Comparison of ENCODE assay signal across 1 cellular context in the genomic region with DNA sequence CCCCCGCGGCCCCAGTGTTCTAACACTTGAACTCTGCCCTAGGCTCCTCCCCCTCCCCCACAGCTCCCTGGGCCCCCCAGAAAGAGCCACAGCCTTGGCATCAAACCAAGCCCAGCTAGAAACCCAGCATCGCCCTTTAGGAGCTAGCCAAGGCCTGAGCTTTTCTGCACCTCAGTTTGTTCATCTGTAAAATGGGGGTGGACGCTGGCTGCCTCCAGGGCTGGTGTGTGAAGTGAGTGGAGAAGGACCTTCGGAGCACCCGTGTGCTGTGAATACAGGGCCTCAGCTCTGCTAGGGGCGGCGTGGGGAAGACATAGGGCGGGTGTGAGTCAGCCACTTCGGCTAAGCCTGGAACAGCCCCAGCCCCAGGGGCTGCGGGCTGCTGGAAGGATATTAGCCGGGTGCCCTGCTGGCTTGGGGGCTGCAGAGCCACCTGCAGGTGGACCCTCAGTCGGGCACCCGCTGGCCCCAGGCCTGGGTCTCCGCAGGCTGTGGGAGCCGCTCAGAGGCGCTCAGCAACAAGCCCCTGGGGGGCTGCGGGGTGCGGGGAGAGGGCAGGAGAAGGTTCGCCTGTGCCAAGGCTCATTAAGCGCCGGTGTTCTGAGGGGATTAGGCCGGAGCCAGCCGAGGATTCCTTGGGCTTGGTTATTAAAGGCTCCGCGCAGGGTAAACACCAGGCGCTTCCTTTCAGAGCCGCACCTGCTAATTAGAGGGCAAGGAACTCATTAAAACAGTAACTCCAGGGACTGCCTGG.
TF ChIP-seq lines count a peak whose summit lies in the region.

No MANE protein-coding gene starts in this region.

TF ChIP-seq in K562, 482 proteins besides CTCF, POLR2A, EP300 and RAD21 (continued from another document):
- TF ChIP-seq, protein P1, sequence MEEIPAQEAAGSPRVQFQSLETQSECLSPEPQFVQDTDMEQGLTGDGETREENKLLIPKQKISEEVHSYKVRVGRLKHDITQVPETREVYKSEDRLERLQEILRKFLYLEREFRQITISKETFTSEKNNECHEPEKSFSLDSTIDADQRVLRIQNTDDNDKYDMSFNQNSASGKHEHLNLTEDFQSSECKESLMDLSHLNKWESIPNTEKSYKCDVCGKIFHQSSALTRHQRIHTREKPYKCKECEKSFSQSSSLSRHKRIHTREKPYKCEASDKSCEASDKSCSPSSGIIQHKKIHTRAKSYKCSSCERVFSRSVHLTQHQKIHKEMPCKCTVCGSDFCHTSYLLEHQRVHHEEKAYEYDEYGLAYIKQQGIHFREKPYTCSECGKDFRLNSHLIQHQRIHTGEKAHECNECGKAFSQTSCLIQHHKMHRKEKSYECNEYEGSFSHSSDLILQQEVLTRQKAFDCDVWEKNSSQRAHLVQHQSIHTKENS (CRISPR knock-in tag; IDR thresholded peaks at IDR 0.05), result no peak
- TF ChIP-seq MCM5 (IDR thresholded peaks at IDR 0.05; ENCODE audit: low read depth), result no peak
- TF ChIP-seq U2AF1 (optimal IDR thresholded peaks at IDR 0.05; ENCODE audit: low read depth, low read length), result no peak
- 0 out of 2 replicates have a peak, but pooled peaks have one; percentile 9 for TF ChIP-seq STAG1 (CRISPR knock-in tag; IDR thresholded peaks at IDR 0.05; ENCODE audit: borderline replicate concordance)
- TF ChIP-seq RCOR1 (IDR thresholded peaks at IDR 0.05; ENCODE audit: borderline replicate concordance in 1 of 2, low read depth in 2 of 2, low read length in 2 of 2), result peak; percentile 15 to 89; a peak in 2 of 4 replicates
- TF ChIP-seq SRSF3 (IDR thresholded peaks at IDR 0.05; ENCODE audit: insufficient read depth, low read length), result no peak
- peak; percentile 73; the same call in 1 of the 2 replicates for TF ChIP-seq BRD4 (IDR thresholded peaks at IDR 0.05)
- TF ChIP-seq, protein P2, sequence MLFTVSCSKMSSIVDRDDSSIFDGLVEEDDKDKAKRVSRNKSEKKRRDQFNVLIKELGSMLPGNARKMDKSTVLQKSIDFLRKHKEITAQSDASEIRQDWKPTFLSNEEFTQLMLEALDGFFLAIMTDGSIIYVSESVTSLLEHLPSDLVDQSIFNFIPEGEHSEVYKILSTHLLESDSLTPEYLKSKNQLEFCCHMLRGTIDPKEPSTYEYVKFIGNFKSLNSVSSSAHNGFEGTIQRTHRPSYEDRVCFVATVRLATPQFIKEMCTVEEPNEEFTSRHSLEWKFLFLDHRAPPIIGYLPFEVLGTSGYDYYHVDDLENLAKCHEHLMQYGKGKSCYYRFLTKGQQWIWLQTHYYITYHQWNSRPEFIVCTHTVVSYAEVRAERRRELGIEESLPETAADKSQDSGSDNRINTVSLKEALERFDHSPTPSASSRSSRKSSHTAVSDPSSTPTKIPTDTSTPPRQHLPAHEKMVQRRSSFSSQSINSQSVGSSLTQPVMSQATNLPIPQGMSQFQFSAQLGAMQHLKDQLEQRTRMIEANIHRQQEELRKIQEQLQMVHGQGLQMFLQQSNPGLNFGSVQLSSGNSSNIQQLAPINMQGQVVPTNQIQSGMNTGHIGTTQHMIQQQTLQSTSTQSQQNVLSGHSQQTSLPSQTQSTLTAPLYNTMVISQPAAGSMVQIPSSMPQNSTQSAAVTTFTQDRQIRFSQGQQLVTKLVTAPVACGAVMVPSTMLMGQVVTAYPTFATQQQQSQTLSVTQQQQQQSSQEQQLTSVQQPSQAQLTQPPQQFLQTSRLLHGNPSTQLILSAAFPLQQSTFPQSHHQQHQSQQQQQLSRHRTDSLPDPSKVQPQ (CRISPR knock-in tag; IDR thresholded peaks at IDR 0.05; ENCODE audit: borderline replicate concordance), result no peak
- peak; percentile 72 for TF ChIP-seq RBM22 (IDR thresholded peaks at IDR 0.05; ENCODE audit: low read depth, low read length, poor library complexity, severe bottlenecking)
- peak; percentile 65 for TF ChIP-seq PHF20 (IDR thresholded peaks at IDR 0.05; ENCODE audit: partially characterized antibody)
- no peak for TF ChIP-seq RBM15 (IDR thresholded peaks at IDR 0.05; ENCODE audit: insufficient read depth, low read length)
- TF ChIP-seq ZFX (CRISPR knock-in tag; IDR thresholded peaks at IDR 0.05), result 0 out of 2 replicates have a peak, but pooled peaks have one; percentile 1
- 0 out of 2 replicates have a peak, but pooled peaks have one; percentile 55 for TF ChIP-seq CC2D1A (IDR thresholded peaks at IDR 0.05)
- no peak for TF ChIP-seq NCOA6 (IDR thresholded peaks at IDR 0.05)
- no peak for TF ChIP-seq ZNF212 (CRISPR knock-in tag; IDR thresholded peaks at IDR 0.05)
- TF ChIP-seq, protein P3, sequence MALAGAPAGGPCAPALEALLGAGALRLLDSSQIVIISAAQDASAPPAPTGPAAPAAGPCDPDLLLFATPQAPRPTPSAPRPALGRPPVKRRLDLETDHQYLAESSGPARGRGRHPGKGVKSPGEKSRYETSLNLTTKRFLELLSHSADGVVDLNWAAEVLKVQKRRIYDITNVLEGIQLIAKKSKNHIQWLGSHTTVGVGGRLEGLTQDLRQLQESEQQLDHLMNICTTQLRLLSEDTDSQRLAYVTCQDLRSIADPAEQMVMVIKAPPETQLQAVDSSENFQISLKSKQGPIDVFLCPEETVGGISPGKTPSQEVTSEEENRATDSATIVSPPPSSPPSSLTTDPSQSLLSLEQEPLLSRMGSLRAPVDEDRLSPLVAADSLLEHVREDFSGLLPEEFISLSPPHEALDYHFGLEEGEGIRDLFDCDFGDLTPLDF (CRISPR knock-in tag; IDR thresholded peaks at IDR 0.05), result 0 out of 2 replicates have a peak, but pooled peaks have one; percentile 5
- 0 out of 2 replicates have a peak, but pooled peaks have one; percentile 19 for TF ChIP-seq MTA3 (IDR thresholded peaks at IDR 0.05; ENCODE audit: borderline replicate concordance)
- no peak for TF ChIP-seq BRCA1 (IDR thresholded peaks at IDR 0.05)
- TF ChIP-seq BRCA1 (CRISPR knock-in tag; IDR thresholded peaks at IDR 0.05), result 0 out of 2 replicates have a peak, but pooled peaks have one; percentile 54
- TF ChIP-seq CBX3 (IDR thresholded peaks at IDR 0.05; ENCODE audit: borderline replicate concordance in 1 of 2, low read length in 2 of 2), result peak in 1 of 2 experiments; percentile 70; a peak in 1 of 3 replicates
- no peak for TF ChIP-seq MYBL2 (IDR thresholded peaks at IDR 0.05; ENCODE audit: low read depth)
- no peak for TF ChIP-seq MYBL2 (CRISPR knock-in tag; IDR thresholded peaks at IDR 0.05; ENCODE audit: borderline replicate concordance)
